In the genomic region with DNA sequence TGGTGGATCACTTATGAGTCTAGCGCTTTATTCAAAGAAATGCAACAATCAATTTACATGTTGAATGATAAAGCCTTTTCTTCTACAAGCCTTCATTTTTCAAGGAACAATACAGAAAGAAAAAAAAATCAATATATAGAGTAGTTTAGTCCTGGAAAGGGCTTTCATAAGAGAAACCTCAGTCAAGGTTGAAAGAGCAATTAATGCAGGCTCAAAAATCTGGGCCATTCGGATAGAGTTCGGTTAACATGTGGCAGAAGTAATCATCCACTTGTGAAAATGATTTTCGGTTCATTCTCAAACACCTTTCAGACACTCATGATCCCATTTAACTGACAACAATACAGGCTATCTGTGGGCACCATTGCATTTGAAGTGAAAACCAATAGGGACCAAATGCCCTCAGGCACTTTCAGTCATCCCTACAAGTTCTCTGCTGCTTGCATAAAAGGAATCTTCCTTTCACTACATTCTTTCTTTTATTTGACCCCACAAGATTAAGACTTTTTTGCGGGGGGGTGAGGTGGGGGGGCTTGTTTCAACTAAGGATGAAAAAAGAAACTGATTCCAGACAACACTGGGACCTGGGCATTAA, we compare ENCODE assay signal across 24 cellular contexts.
DNase-seq lines count a peak whose midpoint lies in the region; ATAC-seq and TF ChIP-seq lines count a peak whose summit lies in the region.
"Had no signal": no experiment of that assay in that cellular context is flagged by ENCODE, and none has a peak within 500 bp of the region (broad histone marks: within the 10 kb centered on the region; RNA-seq: fewer than 3 reads in every experiment).

No MANE protein-coding gene starts in this region.

- peak overlapping the region; percentile 50 for H3K9ac ChIP-seq in SK-N-MC (ENCODE audit: insufficient read length)
- H3K9ac ChIP-seq: GM23248 had no signal

- DNase-seq in NCI-H2171 treated with DMSO at 0.1 percent for 48 hours (lab: John Stamatoyannopoulos, UW): peak; percentile 13
- no peak for DNase-seq in NCI-H2171 (lab: John Stamatoyannopoulos, UW)
- peak; percentile 65 for DNase-seq in NCI-H2107 (lab: John Stamatoyannopoulos, UW)
- DNase-seq in SK-N-MC (ENCODE audit: low read depth, low spot score): no peak
- DNase-seq in retina: peak; percentile 41
- DNase-seq in effector CD8-positive, alpha-beta T cell (lab: John Stamatoyannopoulos, UW): no peak
- no peak for DNase-seq in lower leg skin (ENCODE audit: low spot score in 2 of 2)
- DNase-seq: 8988T; activated naive CD4-positive, alpha-beta T cell treated with Interleukin-2 at 50 U/mL for 16 hours; activated T-cell treated with anti-CD3 and anti-CD28 coated beads, Interleukin-2, amount 50 U/mL, for 72 hours; dermis blood vessel endothelial cell; gastrocnemius medialis; GM23248; hippocampal formation; kidney; MV-4-11; natural killer cell; NCI-H446; NK-92 treated with Interleukin-12 subunit alpha and Interleukin-12 subunit beta, amount 100 ng/mL, for 24 hours; SIG-M5; stimulated activated naive CD8-positive, alpha-beta T cell treated with anti-CD3 and anti-CD28 coated beads, Interleukin-15, amount 100 ng/mL, for 72 hours had no signal

- no peaks in the 10 kb centered on the region for H3K36me3 ChIP-seq in SK-N-MC (ENCODE audit: insufficient read depth, low read length)
- H3K36me3 ChIP-seq: gastrocnemius medialis had no signal

- 64% methylated on average over 5 of the region's 5 CpGs for WGBS in lower leg skin, 2 donors

- H3K27ac ChIP-seq in SK-N-MC: peak overlapping the region; percentile 80; the same call in 1 of the 2 replicates
- H3K27ac ChIP-seq: gastrocnemius medialis, GM23248, HL-60 had no signal

- intact Hi-C loops in lower leg skin (cut with DNase I; ENCODE audit: low total_unique reads): no loop called here

- no peak for TF ChIP-seq POLR2A in lower leg skin (IDR thresholded peaks at IDR 0.05)

- no peak overlapping the region for H3K4me3 ChIP-seq in SK-N-MC
- H3K4me3 ChIP-seq in lower leg skin (ENCODE audit: low read depth, poor library complexity, severe bottlenecking): no peak overlapping the region
- H3K4me3 ChIP-seq: gastrocnemius medialis, GM23248 had no signal

- no peak for ATAC-seq in HG03108 (IDR thresholded peaks at IDR 0.05; ENCODE audit: unreplicated experiment)
- ATAC-seq: activated T-cell treated with anti-CD3 and anti-CD28 coated beads, Interleukin-2, amount 50 U/mL, for 72 hours; gastrocnemius medialis; HepG2; natural killer cell; stimulated activated naive CD8-positive, alpha-beta T cell treated with anti-CD3 and anti-CD28 coated beads, Interleukin-15, amount 100 ng/mL, for 72 hours had no signal

- H3K9me3 ChIP-seq in SK-N-MC (ENCODE audit: low read depth, low read length): 0 out of 2 replicates have a peak, but pooled peaks cover 2% of the 10 kb centered on the region
- H3K9me3 ChIP-seq: gastrocnemius medialis had no signal

- no peak for TF ChIP-seq CTCF in lower leg skin (IDR thresholded peaks at IDR 0.05)

Comparison
In these comparisons a context has a peak if more than half of its experiments do, and no peak if none do; other contexts are left out.
1. DNase-seq: peak in NCI-H2171 treated with DMSO at 0.1 percent for 48 hours (single experiment), NCI-H2107 (single experiment) and retina (single experiment); none in NCI-H2171 (single experiment), SK-N-MC (single experiment), effector CD8-positive, alpha-beta T cell (single experiment) and lower leg skin (0 of 2).